Comparison of ENCODE assay signal across 12 cellular contexts in genomic region chrX:151791961-151792360, GRCh38. TPM values are rescaled to one million over a fixed set of nuclear protein-coding genes. Genes with fewer than 3 reads are reported as not detected.
"Had no signal": no experiment of that assay in that cellular context is flagged by ENCODE, and none has a peak within 500 bp of the region (broad histone marks: within the 10 kb centered on the region; RNA-seq: fewer than 3 reads in every experiment).

No MANE protein-coding gene starts in this region.

- H3K4me2 ChIP-seq: GM23338 had no signal

- H3K27ac ChIP-seq: GM23248 had no signal

- H3K9me3 ChIP-seq: HAP-1 had no signal

- H3K36me3 ChIP-seq: HAP-1 had no signal

- FAIRE-seq: H1, H54 had no signal

- H3K4me1 ChIP-seq: HAP-1 had no signal

- H3K4me3 ChIP-seq: GM23248, GM23338, HAP-1 had no signal

- ATAC-seq: GM23338, HCT116 had no signal

- DNase-seq: GM23248, GOT3, H7, H9, HCEC 1CT, HFFc6 had no signal

RNA-seq across cellular contexts. Expression of gene CNGA2, which starts 57.4 kb away (rescaled TPM):
- total RNA-seq: GM23248, GM23338, H1, H4, H7, H9, HFFc6 had no signal
- polyA plus RNA-seq: GM23248, GM23338, H1 had no signal
